ENCODE assay signal across 1 cellular context in the genomic region with DNA sequence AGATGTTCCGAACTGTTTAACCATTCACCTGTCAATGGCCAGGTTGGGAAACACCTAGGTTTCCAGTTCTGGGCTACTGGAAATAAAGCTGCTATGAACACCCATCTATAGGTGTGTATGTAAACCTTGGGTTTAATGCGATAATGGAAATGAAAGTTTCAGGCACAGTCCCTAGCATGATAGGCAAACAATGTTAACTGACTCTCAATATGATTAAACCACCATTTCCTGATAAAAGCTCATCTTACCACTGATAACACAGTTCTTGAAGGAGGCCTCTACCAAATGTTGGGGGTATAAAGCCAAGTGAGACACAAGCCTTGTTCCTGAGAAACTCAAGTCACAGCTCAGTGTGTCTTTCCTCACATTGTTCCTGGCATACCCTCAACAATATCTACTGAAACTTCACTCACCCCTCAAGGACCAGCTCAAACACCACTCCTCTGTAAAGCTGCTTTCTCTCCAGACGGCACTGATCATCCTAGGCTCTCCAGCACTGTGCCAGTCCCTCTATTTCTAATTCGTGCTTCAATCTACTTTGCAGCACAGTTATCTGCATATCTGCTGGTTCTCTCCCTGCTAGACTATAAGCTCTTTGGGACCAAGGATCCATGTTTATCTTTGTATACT.
TF ChIP-seq lines count a peak whose summit lies in the region.

No MANE protein-coding gene starts in this region.

TF ChIP-seq in HEK293, 187 proteins besides CTCF, POLR2A, EP300 and RAD21 (continued from another document):
- TF ChIP-seq, protein P1, sequence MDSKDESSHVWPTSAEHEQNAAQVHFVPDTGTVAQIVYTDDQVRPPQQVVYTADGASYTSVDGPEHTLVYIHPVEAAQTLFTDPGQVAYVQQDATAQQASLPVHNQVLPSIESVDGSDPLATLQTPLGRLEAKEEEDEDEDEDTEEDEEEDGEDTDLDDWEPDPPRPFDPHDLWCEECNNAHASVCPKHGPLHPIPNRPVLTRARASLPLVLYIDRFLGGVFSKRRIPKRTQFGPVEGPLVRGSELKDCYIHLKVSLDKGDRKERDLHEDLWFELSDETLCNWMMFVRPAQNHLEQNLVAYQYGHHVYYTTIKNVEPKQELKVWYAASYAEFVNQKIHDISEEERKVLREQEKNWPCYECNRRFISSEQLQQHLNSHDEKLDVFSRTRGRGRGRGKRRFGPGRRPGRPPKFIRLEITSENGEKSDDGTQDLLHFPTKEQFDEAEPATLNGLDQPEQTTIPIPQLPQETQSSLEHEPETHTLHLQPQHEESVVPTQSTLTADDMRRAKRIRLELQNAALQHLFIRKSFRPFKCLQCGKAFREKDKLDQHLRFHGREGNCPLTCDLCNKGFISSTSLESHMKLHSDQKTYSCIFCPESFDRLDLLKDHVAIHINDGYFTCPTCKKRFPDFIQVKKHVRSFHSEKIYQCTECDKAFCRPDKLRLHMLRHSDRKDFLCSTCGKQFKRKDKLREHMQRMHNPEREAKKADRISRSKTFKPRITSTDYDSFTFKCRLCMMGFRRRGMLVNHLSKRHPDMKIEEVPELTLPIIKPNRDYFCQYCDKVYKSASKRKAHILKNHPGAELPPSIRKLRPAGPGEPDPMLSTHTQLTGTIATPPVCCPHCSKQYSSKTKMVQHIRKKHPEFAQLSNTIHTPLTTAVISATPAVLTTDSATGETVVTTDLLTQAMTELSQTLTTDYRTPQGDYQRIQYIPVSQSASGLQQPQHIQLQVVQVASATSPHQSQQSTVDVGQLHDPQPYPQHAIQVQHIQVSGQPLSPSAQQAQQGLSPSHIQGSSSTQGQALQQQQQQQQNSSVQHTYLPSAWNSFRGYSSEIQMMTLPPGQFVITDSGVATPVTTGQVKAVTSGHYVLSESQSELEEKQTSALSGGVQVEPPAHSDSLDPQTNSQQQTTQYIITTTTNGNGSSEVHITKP (tag by site-specific recombination; IDR thresholded peaks at IDR 0.05): 0 out of 2 replicates have a peak, but pooled peaks have one; percentile 13
- TF ChIP-seq ZNF596 (tag by site-specific recombination; IDR thresholded peaks at IDR 0.05): no peak
- no peak for TF ChIP-seq ZNF37A (tag by site-specific recombination; IDR thresholded peaks at IDR 0.05)
- TF ChIP-seq, protein P2, sequence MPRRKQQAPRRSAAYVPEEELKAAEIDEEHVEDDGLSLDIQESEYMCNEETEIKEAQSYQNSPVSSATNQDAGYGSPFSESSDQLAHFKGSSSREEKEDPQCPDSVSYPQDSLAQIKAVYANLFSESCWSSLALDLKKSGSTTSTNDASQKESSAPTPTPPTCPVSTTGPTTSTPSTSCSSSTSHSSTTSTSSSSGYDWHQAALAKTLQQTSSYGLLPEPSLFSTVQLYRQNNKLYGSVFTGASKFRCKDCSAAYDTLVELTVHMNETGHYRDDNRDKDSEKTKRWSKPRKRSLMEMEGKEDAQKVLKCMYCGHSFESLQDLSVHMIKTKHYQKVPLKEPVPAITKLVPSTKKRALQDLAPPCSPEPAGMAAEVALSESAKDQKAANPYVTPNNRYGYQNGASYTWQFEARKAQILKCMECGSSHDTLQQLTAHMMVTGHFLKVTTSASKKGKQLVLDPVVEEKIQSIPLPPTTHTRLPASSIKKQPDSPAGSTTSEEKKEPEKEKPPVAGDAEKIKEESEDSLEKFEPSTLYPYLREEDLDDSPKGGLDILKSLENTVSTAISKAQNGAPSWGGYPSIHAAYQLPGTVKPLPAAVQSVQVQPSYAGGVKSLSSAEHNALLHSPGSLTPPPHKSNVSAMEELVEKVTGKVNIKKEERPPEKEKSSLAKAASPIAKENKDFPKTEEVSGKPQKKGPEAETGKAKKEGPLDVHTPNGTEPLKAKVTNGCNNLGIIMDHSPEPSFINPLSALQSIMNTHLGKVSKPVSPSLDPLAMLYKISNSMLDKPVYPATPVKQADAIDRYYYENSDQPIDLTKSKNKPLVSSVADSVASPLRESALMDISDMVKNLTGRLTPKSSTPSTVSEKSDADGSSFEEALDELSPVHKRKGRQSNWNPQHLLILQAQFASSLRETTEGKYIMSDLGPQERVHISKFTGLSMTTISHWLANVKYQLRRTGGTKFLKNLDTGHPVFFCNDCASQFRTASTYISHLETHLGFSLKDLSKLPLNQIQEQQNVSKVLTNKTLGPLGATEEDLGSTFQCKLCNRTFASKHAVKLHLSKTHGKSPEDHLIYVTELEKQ (tag by site-specific recombination; IDR thresholded peaks at IDR 0.05; ENCODE audit: borderline replicate concordance): no peak
